In the genomic region with DNA sequence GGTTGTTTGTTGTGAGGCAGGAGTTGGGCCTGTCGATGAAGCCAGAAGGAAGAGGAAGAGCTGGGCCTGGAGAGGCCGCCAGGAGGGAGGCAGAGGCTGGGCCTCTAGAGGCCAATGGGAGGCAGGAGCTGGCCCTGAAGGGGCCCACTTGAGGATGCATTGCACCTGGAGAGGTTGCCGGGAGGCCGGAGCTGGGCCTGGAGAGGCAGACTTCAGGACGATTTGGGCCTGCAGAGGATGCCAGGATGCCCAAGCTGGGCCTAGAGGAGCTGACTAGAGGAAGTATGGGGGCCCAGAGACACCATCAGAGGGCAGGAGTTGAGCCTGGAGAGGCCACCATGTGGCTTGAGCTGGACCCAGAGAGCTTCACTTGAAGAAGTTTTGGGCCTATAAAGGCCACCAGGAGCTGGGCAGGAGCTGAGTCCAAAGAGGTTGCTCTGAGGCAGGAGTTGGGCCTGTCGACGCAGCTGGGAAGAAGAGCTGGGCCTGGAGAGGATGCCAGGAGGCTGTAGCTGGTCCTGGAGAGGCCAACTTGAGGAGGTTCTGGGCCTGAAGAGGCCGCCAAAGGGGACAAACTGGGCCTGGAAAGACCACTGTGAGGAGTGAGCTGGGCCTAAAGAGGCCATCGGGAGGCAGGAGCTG, we compare ENCODE assay signal across 9 cellular contexts. TPM values are rescaled to one million over a fixed set of nuclear protein-coding genes. Genes with fewer than 3 reads are reported as not detected.
"Had no signal": no experiment of that assay in that cellular context is flagged by ENCODE, and none has a peak within 500 bp of the region (broad histone marks: within the 10 kb centered on the region; RNA-seq: fewer than 3 reads in every experiment).

No MANE protein-coding gene starts in this region.

- H3K27ac Mint-ChIP-seq: GM23338, H9 had no signal

- H3K27me3 Mint-ChIP-seq: IgD-negative memory B cell had no signal

- ATAC-seq: GM23338, HepG2 had no signal

- H3K4me3 Mint-ChIP-seq: GM23338, H9 had no signal

- FAIRE-seq: H1, H54, HepG2 had no signal

- H3K4me2 ChIP-seq: GM23338 had no signal

- H2AFZ ChIP-seq: GM23338 had no signal

- H3K27ac ChIP-seq: HL-60 had no signal

- H3K4me3 ChIP-seq: GM23338 had no signal

- DNase-seq: H9, HCEC 1CT had no signal

- H3K4me1 Mint-ChIP-seq: GM23338, H9, IgD-negative memory B cell had no signal

RNA-seq across cellular contexts. Expression of a gene that starts 39.0 kb away (rescaled TPM):
- total RNA-seq: GM23338, H1, H9, HepG2, HT1080 had no signal
- polyA plus RNA-seq: GM23338, H1, HepG2, IgD-negative memory B cell had no signal
